In genomic region chr1:39808784-39809517, GRCh38 we compare ENCODE assay signal across 31 cellular contexts. TPM values are rescaled to one million over a fixed set of nuclear protein-coding genes. Genes with fewer than 3 reads are reported as not detected.
"Had no signal": no experiment of that assay in that cellular context is flagged by ENCODE, and none has a peak within 500 bp of the region (broad histone marks: within the 10 kb centered on the region; RNA-seq: fewer than 3 reads in every experiment).

No MANE protein-coding gene starts in this region.

- H3K79me2 ChIP-seq: parathyroid adenoma had no signal

- ATAC-seq: left colon; left lung; lower lobe of right lung; natural killer cell; psoas muscle; stimulated activated naive B cell treated with anti-CD40 and anti-IgM and Interleukin-4, amounts not matched to agents 10 μg/mL and 1 μg/mL and 100 μg/mL, for 72 hours; stimulated activated naive CD8-positive, alpha-beta T cell treated with anti-CD3 and anti-CD28 coated beads, Interleukin-15, Interleukin-2, amounts not matched to agents 100 U/mL and 50 U/mL, for 24 hours had no signal

- DNase-seq: hippocampal formation; kidney glomerular epithelial cell; left colon; left lung; lower lobe of right lung; mammary epithelial cell; mesenchymal stem cell; naive B cell; natural killer cell; nephron progenitor cell; occipital lobe; psoas muscle; right lobe of liver; stimulated activated CD4-positive, alpha-beta T cell treated with anti-CD3 and anti-CD28 coated beads, Interleukin-12 subunit alpha, Interleukin-12 subunit beta, amount 100 ng/mL, for 4 hours; stimulated activated CD4-positive, alpha-beta T cell treated with anti-CD3 and anti-CD28 coated beads, Interleukin-15, amount 100 ng/mL, for 24 hours; stimulated activated CD4-positive, alpha-beta T cell treated with anti-CD3 and anti-CD28 coated beads, Interleukin-2, amount 100 ng/mL, for 24 hours; stimulated activated CD4-positive, alpha-beta T cell treated with anti-CD3 and anti-CD28 coated beads, Interleukin-4, amount 100 ng/mL, for 1 hour; stimulated activated naive B cell treated with anti-CD40 and anti-IgM and Interleukin-4, amounts not matched to agents 10 μg/mL and 1 μg/mL and 100 μg/mL, for 72 hours; stimulated activated naive CD8-positive, alpha-beta T cell treated with anti-CD3 and anti-CD28 coated beads, Interleukin-15, Interleukin-2, amounts not matched to agents 100 U/mL and 50 U/mL, for 24 hours; stomach; testis; thyroid gland; transverse colon had no signal

- FAIRE-seq: keratinocyte had no signal

- H2AFZ ChIP-seq: neural progenitor cell, parathyroid adenoma had no signal

- H3K4me1 ChIP-seq: left lung, lower lobe of right lung, neural progenitor cell, parathyroid adenoma, psoas muscle, right atrium auricular region, right lobe of liver, stomach, testis, thyroid gland, transverse colon, upper lobe of left lung had no signal

- H3K4me3 ChIP-seq: left lung, lower lobe of right lung, neural progenitor cell, psoas muscle, right atrium auricular region, right lobe of liver, skin epidermis, stomach, thyroid gland, transverse colon, upper lobe of left lung had no signal

- H3K9ac ChIP-seq: neural progenitor cell, parathyroid adenoma had no signal

- H3K36me3 ChIP-seq: left lung, lower lobe of right lung, neural progenitor cell, right atrium auricular region, right lobe of liver, stomach, thyroid gland, transverse colon, upper lobe of left lung had no signal

- H3K9me3 ChIP-seq: left lung, lower lobe of right lung, neutrophil, psoas muscle, right lobe of liver, stomach, testis, thyroid gland, transverse colon, upper lobe of left lung had no signal

- H3K27me3 ChIP-seq: left lung, neural progenitor cell, neutrophil, right atrium auricular region, right lobe of liver, stomach, testis, thyroid gland, transverse colon, upper lobe of left lung had no signal

- H3K27ac ChIP-seq: left lung, lower lobe of right lung, neural progenitor cell, neutrophil, parathyroid adenoma, psoas muscle, right atrium auricular region, right lobe of liver, skin epidermis, stomach, testis, thyroid gland, transverse colon, upper lobe of left lung had no signal

- H3K4me2 ChIP-seq: neural progenitor cell had no signal

RNA-seq across cellular contexts. Expression of gene BMP8B, which starts 20.3 kb away (rescaled TPM):
- total RNA-seq: mammary epithelial cell had no signal

RNA-seq across cellular contexts. Expression of gene OXCT2, which starts 37.8 kb away (rescaled TPM):
- total RNA-seq: osteocyte had no signal
- polyA plus RNA-seq: keratinocyte had no signal
